In genomic region chr6:19991176-19991575, GRCh38 we compare ENCODE assay signal across 39 cellular contexts.
"Had no signal": no experiment of that assay in that cellular context is flagged by ENCODE, and none has a peak within 500 bp of the region (broad histone marks: within the 10 kb centered on the region; RNA-seq: fewer than 3 reads in every experiment).

No MANE protein-coding gene starts in this region.

- H3K9me3 Mint-ChIP-seq: activated B cell treated with CpG ODN at 0.5 μM for 24 hours; activated CD4-positive, alpha-beta memory T cell treated with anti-CD3 and anti-CD28 coated beads for 36 hours; activated CD4-positive, alpha-beta T cell treated with anti-CD3 and anti-CD28 coated beads, Interleukin-2, amount 10 ng/mL, durations not matched to agents 24 days and 14 days; activated CD8-positive, alpha-beta T cell treated with anti-CD3 and anti-CD28 coated beads for 36 hours; activated naive CD4-positive, alpha-beta T cell treated with anti-CD3 and anti-CD28 coated beads for 36 hours; activated naive CD4-positive, alpha-beta T cell treated with anti-CD3 and anti-CD28 coated beads, Interleukin-2, amount 50 U/mL, for 72 hours; activated naive CD8-positive, alpha-beta T cell treated with anti-CD3 and anti-CD28 coated beads for 36 hours; activated T-cell treated with anti-CD3 and anti-CD28 coated beads, Interleukin-2, amount 50 U/mL, for 4 hours; activated T-cell treated with anti-CD3 and anti-CD28 coated beads, Interleukin-2, amount 50 U/mL, for 72 hours; activated T-helper 1 cell treated with anti-CD3 and anti-CD28 coated beads, Interleukin-12 subunit alpha, Interleukin-12 subunit beta, Interleukin-2, Interleukin-4 antibody, amounts not matched to agents 30 ng/mL and 10 ng/mL and 1 ng/mL, durations not matched to agents 14 hours and 24 hours and 36 hours; activated T-helper 17 cell treated with anti-CD3 and anti-CD28 coated beads, Interleukin-2, amount 50 U/mL, for 72 hours; central memory CD8-positive, alpha-beta T cell; T-helper 1 cell treated with Interleukin-12 subunit alpha and Interleukin-12 subunit beta and Interleukin-4 antibody, amounts not matched to agents 30 μg/mL and 1 μg/mL, for 36 hours; T-helper 2 cell treated with Interferon-gamma antibody and Interleukin-4, amounts not matched to agents 5 μg/mL and 100 μg/mL, for 36 hours had no signal

- DNase-seq: activated B cell treated with CpG ODN at 0.5 μM for 24 hours; activated CD4-positive, alpha-beta memory T cell treated with anti-CD3 and anti-CD28 coated beads for 36 hours; activated CD4-positive, alpha-beta T cell treated with anti-CD3 and anti-CD28 coated beads for 4 hours; activated CD4-positive, alpha-beta T cell treated with anti-CD3 and anti-CD28 coated beads, Interleukin-2, amount 10 ng/mL, durations not matched to agents 24 days and 14 days; activated CD4-positive, alpha-beta T cell treated with anti-CD3 and anti-CD28 coated beads, Interleukin-2, amount 50 U/mL, for 1 hour; activated CD4-positive, alpha-beta T cell treated with anti-CD3 and anti-CD28 coated beads, Interleukin-2, amount 50 U/mL, for 4 hours; activated CD4-positive, CD25-positive, alpha-beta regulatory T cell treated with anti-CD3 and anti-CD28 coated beads, Interleukin-2, amount 50 U/mL, for 72 hours; activated CD8-positive, alpha-beta memory T cell treated with anti-CD3 and anti-CD28 coated beads, Interleukin-2, amount 50 U/mL, for 4 hours; activated CD8-positive, alpha-beta T cell treated with anti-CD3 and anti-CD28 coated beads for 36 hours; activated effector memory CD4-positive, alpha-beta T cell treated with anti-CD3 and anti-CD28 coated beads, Interleukin-2, amount 50 U/mL, for 16 hours; activated gamma-delta T cell treated with Interleukin-2 at 50 U/mL for 16 hours; activated naive CD4-positive, alpha-beta T cell; activated naive CD4-positive, alpha-beta T cell treated with anti-CD3 and anti-CD28 coated beads for 36 hours; activated naive CD4-positive, alpha-beta T cell treated with anti-CD3 and anti-CD28 coated beads, Interleukin-2, amount 50 U/mL, for 16 hours; activated naive CD8-positive, alpha-beta T cell treated with anti-CD3 and anti-CD28 coated beads for 36 hours; activated T-cell treated with anti-CD3 and anti-CD28 coated beads for 4 hours; activated T-cell treated with anti-CD3 and anti-CD28 coated beads, Interleukin-2, amount 50 U/mL, for 1 hour; activated T-cell treated with anti-CD3 and anti-CD28 coated beads, Interleukin-2, amount 50 U/mL, for 4 hours; activated T-cell treated with anti-CD3 and anti-CD28 coated beads, Interleukin-2, amount 50 U/mL, for 72 hours; adrenal gland; amniotic stem cell; aorta; body of pancreas; brain microvascular endothelial cell; caudate nucleus; T-helper 1 cell; T-helper 2 cell; T-helper 9 cell had no signal

- H3K27ac ChIP-seq: adrenal gland, body of pancreas, brain microvascular endothelial cell, breast epithelium, cardiac muscle cell, VCaP had no signal

- H3K36me3 ChIP-seq: adrenal gland, brain microvascular endothelial cell, breast epithelium, cardiac muscle cell had no signal

- H3K4me3 Mint-ChIP-seq: activated B cell treated with CpG ODN at 0.5 μM for 24 hours; activated CD4-positive, alpha-beta memory T cell treated with anti-CD3 and anti-CD28 coated beads for 36 hours; activated CD4-positive, alpha-beta T cell treated with anti-CD3 and anti-CD28 coated beads, Interleukin-2, amount 10 ng/mL, durations not matched to agents 24 days and 14 days; activated CD8-positive, alpha-beta T cell treated with anti-CD3 and anti-CD28 coated beads for 36 hours; activated naive CD4-positive, alpha-beta T cell treated with anti-CD3 and anti-CD28 coated beads for 36 hours; activated naive CD8-positive, alpha-beta T cell treated with anti-CD3 and anti-CD28 coated beads for 36 hours; activated T-cell treated with anti-CD3 and anti-CD28 coated beads, Interleukin-2, amount 50 U/mL, for 4 hours; activated T-cell treated with anti-CD3 and anti-CD28 coated beads, Interleukin-2, amount 50 U/mL, for 72 hours; activated T-helper 1 cell treated with anti-CD3 and anti-CD28 coated beads, Interleukin-12 subunit alpha, Interleukin-12 subunit beta, Interleukin-2, Interleukin-4 antibody, amounts not matched to agents 30 ng/mL and 10 ng/mL and 1 ng/mL, durations not matched to agents 14 hours and 24 hours and 36 hours; activated T-helper 17 cell treated with anti-CD3 and anti-CD28 coated beads, Interleukin-2, amount 50 U/mL, for 72 hours; central memory CD8-positive, alpha-beta T cell; T-helper 1 cell treated with Interleukin-12 subunit alpha and Interleukin-12 subunit beta and Interleukin-4 antibody, amounts not matched to agents 30 μg/mL and 1 μg/mL, for 36 hours; T-helper 2 cell treated with Interferon-gamma antibody and Interleukin-4, amounts not matched to agents 5 μg/mL and 100 μg/mL, for 36 hours had no signal

- H3K4me1 ChIP-seq: adrenal gland, body of pancreas, breast epithelium had no signal

- ATAC-seq: activated CD8-positive, alpha-beta T cell treated with anti-CD3 and anti-CD28 coated beads for 36 hours; activated naive CD4-positive, alpha-beta T cell treated with anti-CD3 and anti-CD28 coated beads, Interleukin-2, amount 50 U/mL, for 72 hours; activated T-cell treated with anti-CD3 and anti-CD28 coated beads, Interleukin-2, amount 50 U/mL, for 4 hours; activated T-cell treated with anti-CD3 and anti-CD28 coated beads, Interleukin-2, amount 50 U/mL, for 72 hours; activated T-helper 17 cell treated with anti-CD3 and anti-CD28 coated beads, Interleukin-2, amount 50 U/mL, for 72 hours; body of pancreas had no signal

- H3K27me3 ChIP-seq: body of pancreas, brain microvascular endothelial cell, breast epithelium, cardiac muscle cell had no signal

- H3K36me3 Mint-ChIP-seq: activated CD4-positive, alpha-beta memory T cell treated with anti-CD3 and anti-CD28 coated beads for 36 hours; activated naive CD4-positive, alpha-beta T cell treated with anti-CD3 and anti-CD28 coated beads, Interleukin-2, amount 50 U/mL, for 72 hours; activated naive CD8-positive, alpha-beta T cell treated with anti-CD3 and anti-CD28 coated beads for 36 hours had no signal

- H3K27me3 Mint-ChIP-seq: activated B cell treated with CpG ODN at 0.5 μM for 24 hours had no signal

- H3K9me3 ChIP-seq: adrenal gland, body of pancreas, breast epithelium had no signal

- H3K4me3 ChIP-seq: adrenal gland, body of pancreas, breast epithelium, cardiac muscle cell had no signal

- H3K27ac Mint-ChIP-seq: activated B cell treated with CpG ODN at 0.5 μM for 24 hours; activated CD4-positive, alpha-beta memory T cell treated with anti-CD3 and anti-CD28 coated beads for 36 hours; activated CD4-positive, alpha-beta T cell treated with anti-CD3 and anti-CD28 coated beads, Interleukin-2, amount 10 ng/mL, durations not matched to agents 24 days and 14 days; activated CD8-positive, alpha-beta T cell treated with anti-CD3 and anti-CD28 coated beads for 36 hours; activated naive CD4-positive, alpha-beta T cell treated with anti-CD3 and anti-CD28 coated beads for 36 hours; activated naive CD4-positive, alpha-beta T cell treated with anti-CD3 and anti-CD28 coated beads, Interleukin-2, amount 50 U/mL, for 72 hours; activated naive CD8-positive, alpha-beta T cell treated with anti-CD3 and anti-CD28 coated beads for 36 hours; activated T-cell treated with anti-CD3 and anti-CD28 coated beads, Interleukin-2, amount 50 U/mL, for 72 hours; activated T-helper 1 cell treated with anti-CD3 and anti-CD28 coated beads, Interleukin-12 subunit alpha, Interleukin-12 subunit beta, Interleukin-2, Interleukin-4 antibody, amounts not matched to agents 30 ng/mL and 10 ng/mL and 1 ng/mL, durations not matched to agents 14 hours and 24 hours and 36 hours; activated T-helper 17 cell treated with anti-CD3 and anti-CD28 coated beads, Interleukin-2, amount 50 U/mL, for 72 hours; T-helper 1 cell treated with Interleukin-12 subunit alpha and Interleukin-12 subunit beta and Interleukin-4 antibody, amounts not matched to agents 30 μg/mL and 1 μg/mL, for 36 hours; T-helper 2 cell treated with Interferon-gamma antibody and Interleukin-4, amounts not matched to agents 5 μg/mL and 100 μg/mL, for 36 hours had no signal

- FAIRE-seq: astrocyte, TTC549 had no signal

- H3K4me1 Mint-ChIP-seq: activated B cell treated with CpG ODN at 0.5 μM for 24 hours; activated CD4-positive, alpha-beta T cell treated with anti-CD3 and anti-CD28 coated beads, Interleukin-2, amount 10 ng/mL, durations not matched to agents 24 days and 14 days; activated naive CD8-positive, alpha-beta T cell treated with anti-CD3 and anti-CD28 coated beads for 36 hours; activated T-helper 17 cell treated with anti-CD3 and anti-CD28 coated beads, Interleukin-2, amount 50 U/mL, for 72 hours; central memory CD8-positive, alpha-beta T cell had no signal
